ENCODE assay signal across 33 cellular contexts in the genomic region with DNA sequence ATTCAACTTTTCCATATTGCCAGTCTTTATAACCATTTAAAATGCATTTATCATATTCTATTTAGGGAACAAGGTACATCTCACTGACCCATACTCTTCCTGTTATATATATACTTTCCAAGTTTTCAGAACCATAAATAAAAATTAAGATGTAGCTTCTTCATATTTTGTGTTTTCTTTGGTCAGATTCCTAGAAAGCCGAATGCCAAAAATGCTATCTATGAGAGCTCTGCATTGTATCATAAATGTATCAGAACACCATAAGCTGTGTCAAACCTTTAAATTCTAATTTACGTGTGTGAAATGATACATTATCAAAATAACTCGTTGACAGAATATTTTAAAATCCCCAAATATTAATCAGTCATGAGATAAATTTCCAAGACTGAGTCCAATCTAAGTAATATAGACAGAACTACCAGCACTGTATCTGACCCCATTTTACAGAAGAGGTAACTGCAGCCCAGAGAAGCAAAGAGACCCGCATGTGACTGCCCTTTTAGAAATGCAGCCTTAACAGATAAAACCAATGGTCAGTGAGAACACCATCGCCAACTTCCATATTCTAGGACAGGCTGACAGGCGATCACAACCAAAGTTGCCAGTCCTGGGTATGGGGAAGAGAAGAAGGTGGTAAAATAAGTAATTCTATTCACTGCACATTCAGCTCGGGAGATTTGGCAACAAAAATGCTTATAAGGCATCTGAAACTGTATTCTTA. TPM values are rescaled to one million over a fixed set of nuclear protein-coding genes. Genes with fewer than 3 reads are reported as not detected.
A peak's percentile ranks its signal among the peaks of the same experiment; 100 is the strongest.
DNase-seq lines count a peak whose midpoint lies in the region; ATAC-seq and TF ChIP-seq lines count a peak whose summit lies in the region.
"Had no signal": no experiment of that assay in that cellular context is flagged by ENCODE, and none has a peak within 500 bp of the region (broad histone marks: within the 10 kb centered on the region; RNA-seq: fewer than 3 reads in every experiment).

No MANE protein-coding gene starts in this region.

- H3K36me3 ChIP-seq in SK-N-SH (replicated peaks in 1 of 2; ENCODE audit: control insufficient read depth in 1 of 2, insufficient read depth in 2 of 2, low read length in 1 of 2) (no peaks in the 10 kb centered on the region), heart right ventricle (no peaks in the 10 kb centered on the region), trophoblast cell (ENCODE audit: control insufficient read depth in 1 of 2, insufficient read depth in 2 of 2, low read length in 2 of 2) (no peaks in the 10 kb centered on the region), breast epithelium (no peaks in the 10 kb centered on the region)
- H3K36me3 ChIP-seq: BE2C; BLaER1; BLaER1 treated with 17β-estradiol and CSF1 and Interleukin-3, amounts not matched to agents 10 nM and 100 nM had no signal

- intact Hi-C loops in cardiac septum (cut with DNase I) (no loop called here), heart right ventricle (cut with DNase I) (no loop called here), breast epithelium (cut with DNase I; ENCODE audit: low total_unique reads) (no loop called here)

- no peaks in the 10 kb centered on the region for H3K9me2 ChIP-seq in SK-N-SH

- DNase-seq in SK-N-SH, result no peak
- peak; percentile 54 for DNase-seq in cardiac septum (ENCODE audit: low spot score)
- no peak for DNase-seq in heart right ventricle
- DNase-seq in coronary artery (ENCODE audit: low spot score), result peak; percentile 29
- peak; percentile 68 to 80 for DNase-seq in trophoblast cell
- no peak for DNase-seq in NCI-H524 (lab: John Stamatoyannopoulos, UW)
- no peak for DNase-seq in breast epithelium (ENCODE audit: low spot score in 2 of 2)
- DNase-seq: 8988T; ACHN; AML-193; BE2C; C1 segment of cervical spinal cord; Caco-2; Calu3; CD4-positive, alpha-beta memory T cell; CD4-positive, alpha-beta T cell; CD4-positive, CD25-positive, alpha-beta regulatory T cell; CD8-positive, alpha-beta memory T cell; CD8-positive, alpha-beta T cell; COR-L47; DMS 273 treated with DMSO at 0.1 percent for 48 hours; DMS153; DMS53; DMS79; DMS79 treated with DMSO at 0.1 percent for 48 hours; DND-41; EL had no signal

- H2AK5ac ChIP-seq in trophoblast cell (ENCODE audit: low read length), result no peak overlapping the region

- no peak overlapping the region for H3K9ac ChIP-seq in SK-N-SH
- no peak overlapping the region for H3K9ac ChIP-seq in trophoblast cell (ENCODE audit: low read length)
- H3K9ac ChIP-seq: BLaER1; BLaER1 treated with 17β-estradiol and CSF1 and Interleukin-3, amounts not matched to agents 10 nM and 100 nM had no signal

- H2AFZ ChIP-seq in SK-N-SH (ENCODE audit: low read depth) (no peak overlapping the region), trophoblast cell (ENCODE audit: insufficient read depth, low read length, poor library complexity) (no peak overlapping the region)

- no peak overlapping the region for H3K18ac ChIP-seq in trophoblast cell (ENCODE audit: low read length)

- H4K20me1 ChIP-seq in SK-N-SH (ENCODE audit: insufficient read depth), result no peaks in the 10 kb centered on the region
- H4K20me1 ChIP-seq: BLaER1; BLaER1 treated with 17β-estradiol and CSF1 and Interleukin-3, amounts not matched to agents 10 nM and 100 nM had no signal

- H4K8ac ChIP-seq in trophoblast cell (ENCODE audit: low read depth, low read length), result no peak overlapping the region

- 80% methylated on average over 7 of the region's 7 CpGs for WGBS in SK-N-SH (ENCODE audit: low lambda C conversion rate)
- 79 to 85% methylated on average over 7 of the region's 7 CpGs for WGBS in heart right ventricle, 2 donors
- WGBS in trophoblast cell (ENCODE audit: extremely low coverage, insufficient coverage, insufficient read length), result no CpG with 5 or more reads among the region's 7 CpGs

- H3K4me2 ChIP-seq in SK-N-SH (no peak overlapping the region), trophoblast cell (ENCODE audit: low read length) (no peak overlapping the region)
- H3K4me2 ChIP-seq: A549; BLaER1; BLaER1 treated with 17β-estradiol and CSF1 and Interleukin-3, amounts not matched to agents 10 nM and 100 nM had no signal

- H4K91ac ChIP-seq in trophoblast cell (ENCODE audit: low read depth, low read length), result no peak overlapping the region

- no peaks in the 10 kb centered on the region for H3K79me1 ChIP-seq in trophoblast cell (ENCODE audit: low read length)

- H3K4me3 ChIP-seq in SK-N-SH (ENCODE audit: low read depth in 2 of 2, low read length in 1 of 2) (no peak overlapping the region), heart right ventricle (no peak overlapping the region), coronary artery (no peak overlapping the region), trophoblast cell (ENCODE audit: low read depth, low read length) (no peak overlapping the region), breast epithelium (no peak overlapping the region)
- H3K4me3 ChIP-seq: A549; BLaER1; BLaER1 treated with 17β-estradiol and CSF1 and Interleukin-3, amounts not matched to agents 10 nM and 100 nM had no signal

- no peak overlapping the region for H2BK12ac ChIP-seq in trophoblast cell (ENCODE audit: low read length)

- no peak overlapping the region for H3K4ac ChIP-seq in trophoblast cell (ENCODE audit: low read depth, low read length)

- no peaks in the 10 kb centered on the region for H3F3A ChIP-seq in SK-N-SH (replicated peaks; ENCODE audit: insufficient read depth)

- TF ChIP-seq CTCF in SK-N-SH (IDR thresholded peaks at IDR 0.05) (no peak), heart right ventricle (IDR thresholded peaks at IDR 0.05) (no peak), coronary artery (IDR thresholded peaks at IDR 0.05) (no peak), breast epithelium (IDR thresholded peaks at IDR 0.05) (no peak)

- H3K14ac ChIP-seq in trophoblast cell (ENCODE audit: low read length), result no peak overlapping the region

- H4K12ac ChIP-seq in trophoblast cell (ENCODE audit: low read depth, low read length), result no peak overlapping the region

- no peak for TF ChIP-seq EP300 in SK-N-SH (IDR thresholded peaks at IDR 0.05; ENCODE audit: borderline replicate concordance in 1 of 2, low read depth in 1 of 2, low read length in 1 of 2)

- POLR2A ChIA-PET in SK-N-SH (lab: Yijun Ruan, JAX), result no interaction called here

- no peak overlapping the region for H2BK120ac ChIP-seq in trophoblast cell (ENCODE audit: insufficient read depth, low read length, poor library complexity)

- H2BK5ac ChIP-seq in trophoblast cell (ENCODE audit: low read depth, low read length, poor library complexity), result no peak overlapping the region

- no peak for TF ChIP-seq RAD21 in SK-N-SH (IDR thresholded peaks at IDR 0.05; ENCODE audit: low read length)

- H3K23ac ChIP-seq in trophoblast cell (ENCODE audit: low read length), result no peak overlapping the region

- no peak for TF ChIP-seq POLR2A in breast epithelium (IDR thresholded peaks at IDR 0.05)

- no peaks in the 10 kb centered on the region for H3K9me3 ChIP-seq in SK-N-SH
- no peaks in the 10 kb centered on the region for H3K9me3 ChIP-seq in heart right ventricle
- H3K9me3 ChIP-seq in trophoblast cell (ENCODE audit: insufficient read depth, low read depth, low read length), result no peaks in the 10 kb centered on the region
- no peaks in the 10 kb centered on the region for H3K9me3 ChIP-seq in breast epithelium
- H3K9me3 ChIP-seq: A549; BE2C; BLaER1; BLaER1 treated with 17β-estradiol and CSF1 and Interleukin-3, amounts not matched to agents 10 nM and 100 nM; Caco-2 had no signal

- CTCF ChIA-PET in SK-N-SH (lab: Yijun Ruan, JAX), result interaction anchor here (1.1 to 1.6 kb wide), 3 partner anchors 8 to 16 kb away, joined by 3 to 4 read pairs (median 3); no protein-coding TSS in a partner anchor

- H3K79me2 ChIP-seq in SK-N-SH (ENCODE audit: insufficient read depth) (no peaks in the 10 kb centered on the region), trophoblast cell (ENCODE audit: control insufficient read depth, insufficient read depth, low read length, poor library complexity) (no peaks in the 10 kb centered on the region)

- H3K4me1 ChIP-seq in SK-N-SH (ENCODE audit: control insufficient read depth in 1 of 2, insufficient read depth in 2 of 2, low read depth in 1 of 2, low read length in 1 of 2), result no peaks in the 10 kb centered on the region
- H3K4me1 ChIP-seq in heart right ventricle, result no peaks in the 10 kb centered on the region
- no peaks in the 10 kb centered on the region for H3K4me1 ChIP-seq in trophoblast cell (ENCODE audit: control insufficient read depth in 1 of 2, insufficient read depth in 2 of 2, low read length in 2 of 2)
- H3K4me1 ChIP-seq in breast epithelium, result peaks cover 0 to 9% of the 10 kb centered on the region in 2 donors
- H3K4me1 ChIP-seq: A549, BE2C, BLaER1, Caco-2 had no signal

- no peak for ATAC-seq in SK-N-SH treated with all-trans-retinoic acid at 6 μM for 48 hours
- ATAC-seq in heart right ventricle, result no peak
- ATAC-seq: A549; CD8-positive, alpha-beta T cell had no signal

- H3K27me3 ChIP-seq in SK-N-SH (ENCODE audit: insufficient read depth) (no peaks in the 10 kb centered on the region), heart right ventricle (peaks cover 0 to 5% (median 0%) of the 10 kb centered on the region in 7 donors), trophoblast cell (ENCODE audit: insufficient read depth, low read length) (no peaks in the 10 kb centered on the region), breast epithelium (no peaks in the 10 kb centered on the region)
- H3K27me3 ChIP-seq: BE2C; BLaER1; BLaER1 treated with 17β-estradiol and CSF1 and Interleukin-3, amounts not matched to agents 10 nM and 100 nM had no signal

- H3K27ac ChIP-seq in SK-N-SH (ENCODE audit: low read depth in 2 of 2, low read length in 1 of 2), result no peak overlapping the region
- H3K27ac ChIP-seq in heart right ventricle, result no peak overlapping the region
- no peak overlapping the region for H3K27ac ChIP-seq in coronary artery
- H3K27ac ChIP-seq in trophoblast cell (ENCODE audit: low read depth, low read length), result no peak overlapping the region
- no peak overlapping the region for H3K27ac ChIP-seq in breast epithelium
- H3K27ac ChIP-seq: 22Rv1; A549; BLaER1; BLaER1 treated with 17β-estradiol and CSF1 and Interleukin-3, amounts not matched to agents 10 nM and 100 nM; C4-2B had no signal

TF ChIP-seq in SK-N-SH treated with all-trans-retinoic acid at 6 μM for 48 hours, 23 proteins besides CTCF, POLR2A, EP300 and RAD21 (continues in another document):
- TF ChIP-seq ZNF565 (CRISPR knock-in tag; conservative IDR thresholded peaks at IDR 0.05; ENCODE audit: low read depth), result no peak
- TF ChIP-seq ISL1 (CRISPR knock-in tag; IDR thresholded peaks at IDR 0.05), result peak; percentile 91

TF ChIP-seq in SK-N-SH, 30 proteins besides CTCF, POLR2A, EP300 and RAD21 (continues in another document):
- TF ChIP-seq EZH2phosphoT487 (IDR thresholded peaks at IDR 0.05; ENCODE audit: borderline replicate concordance, low read depth) (no peak), JUND (IDR thresholded peaks at IDR 0.05) (no peak)

RNA-seq across cellular contexts. Expression of gene RPS17, which starts 16.2 kb away (rescaled TPM):
- polyA plus RNA-seq in SK-N-SH (2012; rRNA removed), result 8,662 and 9,168 TPM in 2 replicates
- 12,330 and 13,920 TPM in 2 replicates for polyA plus RNA-seq in SK-N-SH (2012; cell fraction: cytosol; rRNA removed)
- polyA plus RNA-seq in SK-N-SH (2012; cell fraction: nucleus; rRNA removed), result 1,411 and 1,629 TPM in 2 replicates
- total RNA-seq in cardiac septum, result 614 TPM
- 1,000 to 10,000 TPM in 1 of 10 donors, 100 to 1,000 TPM in 9; 675 to 1,048 (median 736) TPM for total RNA-seq in heart right ventricle
- 1,000 to 10,000 TPM; 1,076 to 3,888 TPM for polyA plus RNA-seq in heart right ventricle
- 2,884 and 3,138 TPM in 2 replicates for polyA plus RNA-seq in trophoblast cell (2013)
- total RNA-seq in breast epithelium, result 1,000 to 10,000 TPM; 2,556 to 3,448 (median 2,909) TPM

Comparison
In these comparisons a context has a peak if more than half of its experiments do, and no peak if none do; other contexts are left out.
1. DNase-seq: peak in cardiac septum (single experiment), coronary artery (single experiment) and trophoblast cell (2 of 2); none in SK-N-SH (single experiment), heart right ventricle (0 of 2), NCI-H524 (0 of 2) and breast epithelium (0 of 2).